Comparison of ENCODE assay signal across 21 cellular contexts in the genomic region with DNA sequence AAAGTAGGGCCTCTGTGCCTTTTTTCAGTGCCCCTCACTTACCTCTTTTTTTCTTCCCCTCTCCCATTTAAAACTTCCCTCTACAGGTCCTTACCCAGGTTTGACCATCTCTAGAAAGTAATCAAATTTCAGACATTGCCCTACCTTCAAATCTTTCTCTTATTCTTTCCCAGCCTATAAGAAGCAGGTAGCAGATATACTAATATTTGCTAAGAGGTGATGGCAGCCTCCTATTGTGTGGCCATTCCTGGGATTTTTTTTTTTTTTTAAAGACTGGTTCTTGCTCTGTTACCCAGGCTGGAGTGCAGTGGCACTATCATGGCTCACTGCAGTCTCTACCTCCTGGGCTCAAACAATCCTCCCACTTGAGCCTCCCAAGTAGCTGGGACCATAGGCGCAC.
A peak's percentile ranks its signal among the peaks of the same experiment; 100 is the strongest.
DNase-seq lines count a peak whose midpoint lies in the region; ATAC-seq and TF ChIP-seq lines count a peak whose summit lies in the region.
"Had no signal": no experiment of that assay in that cellular context is flagged by ENCODE, and none has a peak within 500 bp of the region (broad histone marks: within the 10 kb centered on the region; RNA-seq: fewer than 3 reads in every experiment).

No MANE protein-coding gene starts in this region.

- intact Hi-C loops in esophagus muscularis mucosa (cut with DNase I), result no loop called here

- H3K27ac ChIP-seq in 22Rv1, result peak overlapping the region; percentile 48
- peak overlapping the region; percentile 53; the same call in 1 of the 2 replicates for H3K27ac ChIP-seq in HUES64 (ENCODE audit: low read depth, low read length)
- peak overlapping the region; percentile 99 for H3K27ac ChIP-seq in mesenchymal stem cell (ENCODE audit: low read length, poor library complexity, severe bottlenecking)
- H3K27ac ChIP-seq in esophagus muscularis mucosa (replicated peaks in 1 of 4), result no peak overlapping the region
- H3K27ac ChIP-seq: ascending aorta, psoas muscle, tibial nerve had no signal

- peak overlapping the region; percentile 75 for H3K27ac Mint-ChIP-seq in chondrocyte (ENCODE audit: unreplicated experiment)
- H3K27ac Mint-ChIP-seq: activated CD4-positive, alpha-beta T cell treated with anti-CD3 and anti-CD28 coated beads, Interleukin-2, amount 10 ng/mL, durations not matched to agents 7 days and 5 days; CD4-positive, alpha-beta T cell; natural killer cell; stimulated activated effector memory CD8-positive, alpha-beta T cell treated with anti-CD3 and anti-CD28 coated beads, Interleukin-12 subunit alpha, Interleukin-12 subunit beta, amount 100 ng/mL, for 72 hours had no signal

- H3K4me1 ChIP-seq in HUES64 (ENCODE audit: insufficient read depth, low read length) (peaks cover 41% of the 10 kb centered on the region), mesenchymal stem cell (ENCODE audit: control insufficient read depth, insufficient read depth, low read depth, low read length) (peaks cover 7% of the 10 kb centered on the region), esophagus muscularis mucosa (no peaks in the 10 kb centered on the region)
- H3K4me1 ChIP-seq: ascending aorta, psoas muscle, tibial nerve had no signal

- H3K4ac ChIP-seq in mesenchymal stem cell (ENCODE audit: low read depth in 1 of 2, low read length in 2 of 2), result no peak overlapping the region

- H3K27me3 Mint-ChIP-seq in chondrocyte (ENCODE audit: low read depth), result no peaks in the 10 kb centered on the region
- H3K27me3 Mint-ChIP-seq: activated CD4-positive, alpha-beta T cell treated with anti-CD3 and anti-CD28 coated beads, Interleukin-2, amount 10 ng/mL, durations not matched to agents 7 days and 5 days; CD4-positive, alpha-beta T cell had no signal

- no peak for DNase-seq in chondrocyte (ENCODE audit: low spot score)
- no peak for DNase-seq in mesenchymal stem cell
- DNase-seq in esophagus muscularis mucosa (ENCODE audit: extremely low spot score), result no peak
- no peak for DNase-seq in NCI-H2029 (lab: John Stamatoyannopoulos, UW)
- DNase-seq in GM10266 (ENCODE audit: extremely low spot score), result no peak
- DNase-seq: activated CD4-positive, alpha-beta T cell treated with anti-CD3 and anti-CD28 coated beads, Interleukin-2, amount 10 ng/mL, durations not matched to agents 7 days and 5 days; activated naive CD4-positive, alpha-beta T cell treated with Interleukin-2 at 50 U/mL for 16 hours; CD4-positive, alpha-beta T cell; glutamatergic neuron; natural killer cell; NCI-H2081 treated with DMSO at 0.1 percent for 48 hours; NCI-H748 treated with DMSO at 0.1 percent for 48 hours; psoas muscle; stimulated activated CD4-positive, alpha-beta T cell treated with anti-CD3 and anti-CD28 coated beads, Interleukin-12 subunit alpha, Interleukin-12 subunit beta, amount 100 ng/mL, for 4 hours had no signal

- H3K4me3 ChIP-seq in HUES64 (ENCODE audit: low read length) (no peak overlapping the region), mesenchymal stem cell (ENCODE audit: insufficient read depth in 1 of 2, low read depth in 1 of 2, low read length in 2 of 2) (no peak overlapping the region), esophagus muscularis mucosa (no peak overlapping the region)
- H3K4me3 ChIP-seq: ascending aorta, psoas muscle, tibial nerve had no signal

- H4K91ac ChIP-seq in mesenchymal stem cell (ENCODE audit: low read length), result no peak overlapping the region

- H3K36me3 Mint-ChIP-seq in chondrocyte (ENCODE audit: low read depth), result no peaks in the 10 kb centered on the region
- H3K36me3 Mint-ChIP-seq: natural killer cell had no signal

- no peaks in the 10 kb centered on the region for H3K9me3 ChIP-seq in HUES64 (ENCODE audit: insufficient read depth, low read depth, low read length)
- H3K9me3 ChIP-seq in mesenchymal stem cell (ENCODE audit: control insufficient read depth, low read length), result no peaks in the 10 kb centered on the region
- H3K9me3 ChIP-seq in esophagus muscularis mucosa, result no peaks in the 10 kb centered on the region
- H3K9me3 ChIP-seq: ascending aorta, psoas muscle, tibial nerve had no signal

- ATAC-seq in HG02623 (IDR thresholded peaks at IDR 0.05; ENCODE audit: unreplicated experiment), result no peak
- ATAC-seq: natural killer cell; Panc1; psoas muscle; stimulated activated effector memory CD8-positive, alpha-beta T cell treated with anti-CD3 and anti-CD28 coated beads, Interleukin-12 subunit alpha, Interleukin-12 subunit beta, amount 100 ng/mL, for 72 hours had no signal

- no peak overlapping the region for H3K4me3 Mint-ChIP-seq in chondrocyte (ENCODE audit: unreplicated experiment)
- H3K4me3 Mint-ChIP-seq: activated CD4-positive, alpha-beta T cell treated with anti-CD3 and anti-CD28 coated beads, Interleukin-2, amount 10 ng/mL, durations not matched to agents 7 days and 5 days; CD4-positive, alpha-beta T cell; natural killer cell; stimulated activated effector memory CD8-positive, alpha-beta T cell treated with anti-CD3 and anti-CD28 coated beads, Interleukin-12 subunit alpha, Interleukin-12 subunit beta, amount 100 ng/mL, for 72 hours had no signal

- H3K27me3 ChIP-seq in HUES64 (ENCODE audit: insufficient read depth, low read length) (no peaks in the 10 kb centered on the region), mesenchymal stem cell (ENCODE audit: control insufficient read depth in 1 of 2, insufficient read depth in 1 of 2, low read length in 2 of 2) (no peaks in the 10 kb centered on the region), esophagus muscularis mucosa (no peaks in the 10 kb centered on the region)
- H3K27me3 ChIP-seq: ascending aorta, tibial nerve had no signal

- no peak overlapping the region for H3K18ac ChIP-seq in mesenchymal stem cell (ENCODE audit: low read depth in 1 of 2, low read length in 2 of 2)

- peak overlapping the region; percentile 90 for H2BK5ac ChIP-seq in mesenchymal stem cell (ENCODE audit: low read depth, low read length, poor library complexity, severe bottlenecking)

- no peak overlapping the region for H4K8ac ChIP-seq in mesenchymal stem cell (ENCODE audit: low read length)

- H3K4me1 Mint-ChIP-seq in chondrocyte (ENCODE audit: low read depth), result peaks cover 36% of the 10 kb centered on the region
- H3K4me1 Mint-ChIP-seq: activated CD4-positive, alpha-beta T cell treated with anti-CD3 and anti-CD28 coated beads, Interleukin-2, amount 10 ng/mL, durations not matched to agents 7 days and 5 days; natural killer cell; stimulated activated effector memory CD8-positive, alpha-beta T cell treated with anti-CD3 and anti-CD28 coated beads, Interleukin-12 subunit alpha, Interleukin-12 subunit beta, amount 100 ng/mL, for 72 hours had no signal

- H3K4me2 ChIP-seq in mesenchymal stem cell (ENCODE audit: low read length, poor library complexity, severe bottlenecking), result peak overlapping the region; percentile 16

- TF ChIP-seq CTCF in 22Rv1 (IDR thresholded peaks at IDR 0.05), result no peak
- no peak for TF ChIP-seq CTCF in chondrocyte (IDR thresholded peaks at IDR 0.05)
- no peak for TF ChIP-seq CTCF in esophagus muscularis mucosa (IDR thresholded peaks at IDR 0.05)
- TF ChIP-seq CTCF in GM10266 (IDR thresholded peaks at IDR 0.05; ENCODE audit: control insufficient read depth, insufficient read depth, low read depth, missing control alignments), result no peak

- TF ChIP-seq EP300 in esophagus muscularis mucosa (IDR thresholded peaks at IDR 0.05), result no peak

- peak overlapping the region; percentile 63 for H2AK5ac ChIP-seq in mesenchymal stem cell (ENCODE audit: low read length, severe bottlenecking)

- no peaks in the 10 kb centered on the region for H3K9me3 Mint-ChIP-seq in chondrocyte (ENCODE audit: low read depth)
- H3K9me3 Mint-ChIP-seq: activated CD4-positive, alpha-beta T cell treated with anti-CD3 and anti-CD28 coated beads, Interleukin-2, amount 10 ng/mL, durations not matched to agents 7 days and 5 days; CD4-positive, alpha-beta T cell; natural killer cell; stimulated activated effector memory CD8-positive, alpha-beta T cell treated with anti-CD3 and anti-CD28 coated beads, Interleukin-12 subunit alpha, Interleukin-12 subunit beta, amount 100 ng/mL, for 72 hours had no signal

- no peak overlapping the region for H2BK15ac ChIP-seq in mesenchymal stem cell (ENCODE audit: low read depth, poor library complexity, severe bottlenecking)

- no peak for TF ChIP-seq POLR2A in esophagus muscularis mucosa (IDR thresholded peaks at IDR 0.05; ENCODE audit: low read depth)

- no peak overlapping the region for H2AFZ ChIP-seq in mesenchymal stem cell (ENCODE audit: low read depth, low read length)

- H3K36me3 ChIP-seq in HUES64 (ENCODE audit: insufficient read depth, low read length) (no peaks in the 10 kb centered on the region), mesenchymal stem cell (ENCODE audit: control insufficient read depth in 1 of 2, insufficient read depth in 2 of 2, low read depth in 1 of 2, low read length in 2 of 2) (no peaks in the 10 kb centered on the region), esophagus muscularis mucosa (no peaks in the 10 kb centered on the region)
- H3K36me3 ChIP-seq: ascending aorta, tibial nerve had no signal

- no peak overlapping the region for H2BK120ac ChIP-seq in mesenchymal stem cell (ENCODE audit: low read depth, low read length)

- peaks cover 2% of the 10 kb centered on the region for H3K79me1 ChIP-seq in mesenchymal stem cell (replicated peaks; ENCODE audit: low read length, poor library complexity, severe bottlenecking)

- H3K14ac ChIP-seq in mesenchymal stem cell (ENCODE audit: low read length in 2 of 2), result no peak overlapping the region

- H3K23ac ChIP-seq in mesenchymal stem cell (ENCODE audit: low read length in 2 of 2), result no peak overlapping the region

- H3K9ac ChIP-seq in HUES64 (ENCODE audit: low read depth, low read length), result no peak overlapping the region
- H3K9ac ChIP-seq in mesenchymal stem cell (ENCODE audit: low read length), result no peak overlapping the region

- H2BK12ac ChIP-seq in mesenchymal stem cell (ENCODE audit: low read length in 2 of 2), result no peak overlapping the region

- 100% methylated on average over 1 of the region's 1 CpG for WGBS in HUES64
- 100% methylated on average over 1 of the region's 1 CpG for WGBS in mesenchymal stem cell
- WGBS in esophagus muscularis mucosa, result 97% methylated on average over 1 of the region's 1 CpG

Comparison
In these comparisons a context has a peak if more than half of its experiments do, and no peak if none do; other contexts are left out.
1. H3K27ac ChIP-seq: peak in 22Rv1 (single experiment), HUES64 (single experiment) and mesenchymal stem cell (single experiment); none in esophagus muscularis mucosa (0 of 4).